ENCODE assay signal across 6 cellular contexts in genomic region chr15:88441076-88441730, GRCh38.
"Had no signal": no experiment of that assay in that cellular context is flagged by ENCODE, and none has a peak within 500 bp of the region (broad histone marks: within the 10 kb centered on the region; RNA-seq: fewer than 3 reads in every experiment).

No MANE protein-coding gene starts in this region.

- H3K27ac ChIP-seq: GM23248, HL-60 had no signal

- H3K9ac ChIP-seq: GM23248 had no signal

- DNase-seq: GM23248, GOT3, H7, HCEC 1CT, KG1 had no signal

- H3K4me3 ChIP-seq: GM23248 had no signal

- H2AFZ ChIP-seq: GM23248 had no signal
